Comparison of ENCODE assay signal across 1 cellular context in genomic region chr15:58770857-58771620, GRCh38.
TF ChIP-seq lines count a peak whose summit lies in the region.

TSS of gene MINDY2 (plus strand) at chr15:58771302. CDS start at chr15:58771396, 94 bp downstream.

TF ChIP-seq in K562, 482 proteins besides CTCF, POLR2A, EP300 and RAD21 (continued from another document):
- peak; percentile 84 for TF ChIP-seq ZNF395 (CRISPR knock-in tag; IDR thresholded peaks at IDR 0.05)
- TF ChIP-seq CREB1 (IDR thresholded peaks at IDR 0.05), result peak; percentile 62
- peak; percentile 86 for TF ChIP-seq CREB1 (CRISPR knock-in tag; IDR thresholded peaks at IDR 0.05)
- TF ChIP-seq BHLHE40 (IDR thresholded peaks at IDR 0.05; ENCODE audit: low read length), result peak; percentile 50
- TF ChIP-seq RBBP5 (IDR thresholded peaks at IDR 0.05; ENCODE audit: borderline replicate concordance, insufficient read depth, low read length, poor library complexity, severe bottlenecking), result peak; percentile 68
- TF ChIP-seq SP2 (IDR thresholded peaks at IDR 0.05; ENCODE audit: extremely low read depth, low read depth, low read length, poor library complexity, severe bottlenecking), result no peak
- no peak for TF ChIP-seq ADNP (tag; IDR thresholded peaks at IDR 0.05)
- TF ChIP-seq CBX5 (IDR thresholded peaks at IDR 0.05; ENCODE audit: borderline replicate concordance, low read depth), result no peak
- TF ChIP-seq THAP12 (CRISPR knock-in tag; IDR thresholded peaks at IDR 0.05), result peak; percentile 85
- TF ChIP-seq MITF (IDR thresholded peaks at IDR 0.05), result 0 out of 2 replicates have a peak, but pooled peaks have one; percentile 35
- peak; percentile 89 for TF ChIP-seq ATF7 (IDR thresholded peaks at IDR 0.05)
- TF ChIP-seq ZNF75A (CRISPR knock-in tag; IDR thresholded peaks at IDR 0.05), result 0 out of 2 replicates have a peak, but pooled peaks have one; percentile 16
- peak; percentile 32 to 79; a peak in 2 of 4 replicates for TF ChIP-seq NONO (IDR thresholded peaks at IDR 0.05; ENCODE audit: low read depth in 2 of 2, low read length in 1 of 2)
- peak; percentile 81 for TF ChIP-seq ZNF764 (CRISPR knock-in tag; IDR thresholded peaks at IDR 0.05; ENCODE audit: low read depth)
- no peak; the same call in 1 of the 2 replicates for TF ChIP-seq SMARCC2 (IDR thresholded peaks at IDR 0.05; ENCODE audit: low read depth)
- TF ChIP-seq ZNF12 (CRISPR knock-in tag; IDR thresholded peaks at IDR 0.05), result no peak
- peak; percentile 81 for TF ChIP-seq SAP30 (IDR thresholded peaks at IDR 0.05; ENCODE audit: borderline replicate concordance, insufficient read depth, low read depth, low read length, poor library complexity, severe bottlenecking)
TF ChIP-seq in K562: peak in this region for 169.
